In the genomic region with DNA sequence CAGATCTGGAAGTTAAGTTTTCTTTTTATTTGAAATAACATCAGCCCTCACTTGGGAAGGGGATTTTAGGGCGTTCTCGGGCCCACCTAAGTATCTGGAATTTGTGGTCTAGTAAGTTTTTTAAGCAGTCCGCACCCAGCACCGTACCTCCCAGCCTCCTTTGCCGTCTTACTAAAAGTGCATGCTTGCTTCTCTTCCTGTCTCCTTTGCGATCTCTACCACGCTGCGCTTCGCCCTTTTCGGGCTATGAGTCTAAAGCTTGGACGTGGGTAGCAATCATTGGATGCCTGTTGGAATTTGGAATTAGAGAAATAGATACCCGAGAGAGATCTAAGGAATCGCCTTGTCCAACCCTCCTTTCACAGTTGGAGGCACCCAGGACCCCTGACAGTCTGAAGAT, we compare ENCODE assay signal across 10 cellular contexts. TPM values are rescaled to one million over a fixed set of nuclear protein-coding genes. Genes with fewer than 3 reads are reported as not detected.
A peak's percentile ranks its signal among the peaks of the same experiment; 100 is the strongest.
DNase-seq lines count a peak whose midpoint lies in the region; ATAC-seq and TF ChIP-seq lines count a peak whose summit lies in the region.
"Had no signal": no experiment of that assay in that cellular context is flagged by ENCODE, and none has a peak within 500 bp of the region (broad histone marks: within the 10 kb centered on the region; RNA-seq: fewer than 3 reads in every experiment).

No MANE protein-coding gene starts in this region.

- WGBS in suprapubic skin: 45% methylated on average over 13 of the region's 13 CpGs

- H3K4me1 Mint-ChIP-seq in T-helper 1 cell treated with Interleukin-12 subunit alpha and Interleukin-12 subunit beta and Interleukin-4 antibody, amounts not matched to agents 30 μg/mL and 1 μg/mL, for 36 hours (ENCODE audit: low read depth): peaks cover 7% of the 10 kb centered on the region

- H3K4me3 ChIP-seq in brain microvascular endothelial cell (ENCODE audit: low read depth, low read length) (peak overlapping the region; percentile 74), suprapubic skin (peak overlapping the region; percentile 62)

- TF ChIP-seq POLR2A in suprapubic skin (IDR thresholded peaks at IDR 0.05): no peak

- H3K9me3 ChIP-seq in suprapubic skin: no peaks in the 10 kb centered on the region

- H3K4me1 ChIP-seq in suprapubic skin: peaks cover 17% of the 10 kb centered on the region

- in situ Hi-C loops in brain microvascular endothelial cell (cut with HindIII; ENCODE audit: low pct_ligation_motif_present, low sequenced_read_pairs): loop anchor here (25.0 kb wide), 1 partner anchor 321 kb away; no protein-coding TSS in a partner anchor

- no peak for DNase-seq in T-helper 1 cell
- DNase-seq in brain microvascular endothelial cell: peak; percentile 34
- peak in 1 of 2 donors; percentile 35 for DNase-seq in left colon
- no peak for DNase-seq in suprapubic skin (ENCODE audit: low spot score in 2 of 2)
- no peak for DNase-seq in putamen (ENCODE audit: low spot score)
- DNase-seq in AML-193 (lab: John Stamatoyannopoulos, UW): no peak
- DNase-seq: foreskin melanocyte, SHP77 treated with DMSO at 0.1 percent for 48 hours had no signal

- no peak overlapping the region for H3K27ac Mint-ChIP-seq in T-helper 1 cell treated with Interleukin-12 subunit alpha and Interleukin-12 subunit beta and Interleukin-4 antibody, amounts not matched to agents 30 μg/mL and 1 μg/mL, for 36 hours

- H3K9me3 Mint-ChIP-seq in T-helper 1 cell treated with Interleukin-12 subunit alpha and Interleukin-12 subunit beta and Interleukin-4 antibody, amounts not matched to agents 30 μg/mL and 1 μg/mL, for 36 hours: no peaks in the 10 kb centered on the region

- no peaks in the 10 kb centered on the region for H3K36me3 ChIP-seq in brain microvascular endothelial cell (replicated peaks)
- no peaks in the 10 kb centered on the region for H3K36me3 ChIP-seq in suprapubic skin

- peak overlapping the region; percentile 69 for H3K4me3 Mint-ChIP-seq in T-helper 1 cell treated with Interleukin-12 subunit alpha and Interleukin-12 subunit beta and Interleukin-4 antibody, amounts not matched to agents 30 μg/mL and 1 μg/mL, for 36 hours

- no peak for TF ChIP-seq EP300 in suprapubic skin (IDR thresholded peaks at IDR 0.05)

- intact Hi-C loops in left colon (cut with DNase I, micrococcal nuclease): loop anchor here (5.0 kb wide), 2 partner anchors 316 to 326 kb away; no protein-coding TSS in a partner anchor

- H3K27ac ChIP-seq in brain microvascular endothelial cell: peak overlapping the region; percentile 78
- H3K27ac ChIP-seq in suprapubic skin: no peak overlapping the region

- H3K27me3 Mint-ChIP-seq in T-helper 1 cell treated with Interleukin-12 subunit alpha and Interleukin-12 subunit beta and Interleukin-4 antibody, amounts not matched to agents 30 μg/mL and 1 μg/mL, for 36 hours (ENCODE audit: low read depth): peaks cover 41% of the 10 kb centered on the region

- H3K36me3 Mint-ChIP-seq in T-helper 1 cell treated with Interleukin-12 subunit alpha and Interleukin-12 subunit beta and Interleukin-4 antibody, amounts not matched to agents 30 μg/mL and 1 μg/mL, for 36 hours (ENCODE audit: low read depth): peaks cover 1% of the 10 kb centered on the region

- peak; percentile 42 for ATAC-seq in left colon
- ATAC-seq in HG02588 (IDR thresholded peaks at IDR 0.05; ENCODE audit: unreplicated experiment): no peak

- TF ChIP-seq CTCF in brain microvascular endothelial cell (IDR thresholded peaks at IDR 0.05; ENCODE audit: low read depth, low read length, missing control alignments): no peak
- TF ChIP-seq CTCF in suprapubic skin (IDR thresholded peaks at IDR 0.05): no peak

- H3K27me3 ChIP-seq in brain microvascular endothelial cell (replicated peaks) (no peaks in the 10 kb centered on the region), suprapubic skin (peaks cover 5% of the 10 kb centered on the region)

RNA-seq across cellular contexts. Expression of a gene that starts 1.1 kb away (rescaled TPM):
- total RNA-seq in left colon (10 to 100 TPM; 35.2 to 45.5 TPM), suprapubic skin (10 to 100 TPM; 16.6 to 25.3 (median 24.1) TPM)
